8 cellular contexts compared by ENCODE assay signal in the genomic region with DNA sequence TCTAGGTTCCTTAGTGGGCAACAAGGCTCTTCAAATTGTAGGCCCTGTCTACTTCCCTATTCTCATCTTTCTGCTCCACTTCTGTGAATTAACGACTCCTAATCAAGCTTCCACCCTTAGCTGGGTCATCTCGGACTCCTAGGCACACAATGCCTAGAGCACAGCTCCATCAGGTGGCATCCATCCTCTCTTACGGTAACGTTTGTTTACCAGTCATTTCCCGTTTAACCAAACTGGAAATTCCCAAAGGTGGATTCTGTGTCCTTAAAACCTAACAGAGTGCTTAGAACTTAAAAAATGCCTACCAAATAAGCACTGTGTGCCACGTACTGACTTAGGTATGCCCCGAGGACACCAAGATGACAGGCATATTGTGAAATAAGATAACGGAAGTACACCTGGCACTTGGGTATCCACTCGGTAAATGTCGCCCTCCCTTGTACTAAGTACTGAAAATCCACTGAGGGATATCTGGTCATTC. TPM values are rescaled to one million over a fixed set of nuclear protein-coding genes. Genes with fewer than 3 reads are reported as not detected.
DNase-seq lines count a peak whose midpoint lies in the region; ATAC-seq, FAIRE-seq and TF ChIP-seq lines count a peak whose summit lies in the region.

No MANE protein-coding gene starts in this region.

- CTCF ChIA-PET in A549 (lab: Yijun Ruan, JAX) = interaction anchor here (0.9 to 2.7 kb wide), 8 partner anchors 16 to 330 kb away, joined by 3 to 10 read pairs (median 4); no protein-coding TSS in a partner anchor
- CTCF ChIA-PET in Panc1 (lab: Charles Lee) = no interaction called here

- BruUV-seq in Panc1 (replicated peaks; lab: Mats Ljungman, UMichigan) = no TSS peak

- TF ChIP-seq RAD21 in A549 (conservative IDR thresholded peaks at IDR 0.05 in 1 of 2, IDR thresholded peaks at IDR 0.05 in 1 of 2) = no peak

- TF ChIP-seq CTCF in A549 (IDR thresholded peaks at IDR 0.05) (no peak), Panc1 (IDR thresholded peaks at IDR 0.05) (no peak), dorsolateral prefrontal cortex (IDR thresholded peaks at IDR 0.05 in 54 of 56, conservative IDR thresholded peaks at IDR 0.05 in 2 of 56; ENCODE audit: low read depth in 1 of 56, partially characterized antibody in 56 of 56) (no peak)

- H3K4me3 ChIP-seq in A549 (peak overlapping the region; percentile 67), Panc1 (ENCODE audit: low read depth in 2 of 2, low read length in 2 of 2) (peak overlapping the region; percentile 76 to 94), dorsolateral prefrontal cortex (peak overlapping the region; percentile 48 to 90 (median 83))

- peak overlapping the region; percentile 93 for H3K4me3 Mint-ChIP-seq in natural killer cell treated with Interleukin-12 subunit alpha and Interleukin-12 subunit beta and Interleukin-15 and Interleukin-18, amount 100 ng/mL, for 72 hours

- intact Hi-C loops in Panc1 (cut with micrococcal nuclease; ENCODE audit: unreplicated experiment) (no loop called here), dorsolateral prefrontal cortex (cut with DNase I) (loop anchor here (5.0 to 10.0 kb wide), 2 partner anchors 331 to 342 kb away; a partner anchor contains a TSS)

- no peaks in the 10 kb centered on the region for H3K9me3 Mint-ChIP-seq in natural killer cell treated with Interleukin-12 subunit alpha and Interleukin-12 subunit beta and Interleukin-15 and Interleukin-18, amount 100 ng/mL, for 72 hours

- H3K36me3 ChIP-seq in Panc1 (ENCODE audit: control insufficient read depth, insufficient read depth, low read length) = no peaks in the 10 kb centered on the region

- H3K4me2 ChIP-seq in A549 = peak overlapping the region; percentile 95

- WGBS in A549 (ENCODE audit: missing lambda C conversion rate) = 9% methylated on average over 10 of the region's 10 CpGs

- in situ Hi-C loops in Panc1 (cut with HindIII; ENCODE audit: low pct_unique_long_range_greater_than_20kb, low sequenced_read_pairs) = no loop called here

- POLR2A ChIA-PET in A549 (lab: Yijun Ruan, JAX) = no interaction called here
- POLR2A ChIA-PET in Panc1 (lab: Charles Lee) = no interaction called here

- peaks cover 6% of the 10 kb centered on the region for H3K36me3 Mint-ChIP-seq in natural killer cell treated with Interleukin-12 subunit alpha and Interleukin-12 subunit beta and Interleukin-15 and Interleukin-18, amount 100 ng/mL, for 72 hours

- TF ChIP-seq EP300 in A549 (IDR thresholded peaks at IDR 0.05) = no peak

- H3K4me1 Mint-ChIP-seq in natural killer cell treated with Interleukin-12 subunit alpha and Interleukin-12 subunit beta and Interleukin-15 and Interleukin-18, amount 100 ng/mL, for 72 hours (ENCODE audit: low read depth in 2 of 2) = peaks cover 37 to 45% of the 10 kb centered on the region in 2 donors

- H3K9me3 ChIP-seq in A549 (no peaks in the 10 kb centered on the region), Panc1 (ENCODE audit: control insufficient read depth, insufficient read depth, low read depth, low read length) (no peaks in the 10 kb centered on the region)

- H3K27me3 Mint-ChIP-seq in natural killer cell treated with Interleukin-12 subunit alpha and Interleukin-12 subunit beta and Interleukin-15 and Interleukin-18, amount 100 ng/mL, for 72 hours = no peaks in the 10 kb centered on the region

- no peak for FAIRE-seq in A549 (lab: Jason Lieb, UNC)
- peak; percentile 83 for FAIRE-seq in GM12891 (lab: Jason Lieb, UNC)

- H3K27ac ChIP-seq in A549 (peak overlapping the region; percentile 74 to 95; a peak in 4 of 6 replicates), Panc1 (ENCODE audit: low read length) (peak overlapping the region; percentile 84), dorsolateral prefrontal cortex (peak overlapping the region in 31 of 59 donors; percentile 6 to 92 (median 87))

- DNase-seq in A549 (ENCODE audit: low read depth in 1 of 2, low spot score in 1 of 2) = peak; percentile 17 to 28
- DNase-seq in GM12891 (ENCODE audit: insufficient read length, low spot score) = no peak
- DNase-seq in Panc1 (ENCODE audit: low read depth, low spot score) = no peak
- DNase-seq in dorsolateral prefrontal cortex = no peak
- no peak for DNase-seq in natural killer cell treated with Interleukin-12 subunit alpha and Interleukin-12 subunit beta and Interleukin-15 and Interleukin-18, amount 100 ng/mL, for 72 hours (ENCODE audit: low spot score)
- DNase-seq in GM19240 (ENCODE audit: insufficient read length, low spot score) = no peak

- H3K27me3 ChIP-seq in Panc1 (ENCODE audit: control insufficient read depth, insufficient read depth, low read length) (no peaks in the 10 kb centered on the region), dorsolateral prefrontal cortex (no peaks in the 10 kb centered on the region)

- no peak for ATAC-seq in A549
- ATAC-seq in Panc1 = no peak
- no peak for ATAC-seq in natural killer cell treated with Interleukin-12 subunit alpha and Interleukin-12 subunit beta and Interleukin-15 and Interleukin-18, amount 100 ng/mL, for 72 hours
- no peak for ATAC-seq in GM18511 (IDR thresholded peaks at IDR 0.05; ENCODE audit: unreplicated experiment)
- ATAC-seq in GM18870 (IDR thresholded peaks at IDR 0.05; ENCODE audit: unreplicated experiment) = no peak

- TF ChIP-seq POLR2A in A549 (IDR thresholded peaks at IDR 0.05; ENCODE audit: low read length) (no peak), GM12891 (IDR thresholded peaks at IDR 0.05; ENCODE audit: low read depth, low read length) (no peak)

- peak overlapping the region; percentile 76 to 94 for H3K27ac Mint-ChIP-seq in natural killer cell treated with Interleukin-12 subunit alpha and Interleukin-12 subunit beta and Interleukin-15 and Interleukin-18, amount 100 ng/mL, for 72 hours

- H3K4me1 ChIP-seq in A549 (peaks cover 31% of the 10 kb centered on the region), Panc1 (ENCODE audit: control insufficient read depth, insufficient read depth, low read length) (peaks cover 25% of the 10 kb centered on the region)

TF ChIP-seq in A549, 52 proteins besides CTCF, POLR2A, EP300 and RAD21:
- TF ChIP-seq CEBPB (IDR thresholded peaks at IDR 0.05) (peak in 1 of 2 experiments; percentile 71; a peak in 1 of 4 replicates), GATA3 (IDR thresholded peaks at IDR 0.05; ENCODE audit: borderline replicate concordance) (no peak)

TF ChIP-seq in GM12891, 5 proteins besides CTCF, POLR2A, EP300 and RAD21:
- no peak for TF ChIP-seq PAX5 (IDR thresholded peaks at IDR 0.05; ENCODE audit: insufficient read depth, low read length, severe bottlenecking)
- no peak for TF ChIP-seq POLR2AphosphoS5 (IDR thresholded peaks at IDR 0.05; ENCODE audit: low read depth, low read length)
- TF ChIP-seq TAF1 (IDR thresholded peaks at IDR 0.05; ENCODE audit: low read depth, low read length) = no peak
- no peak for TF ChIP-seq SPI1 (IDR thresholded peaks at IDR 0.05; ENCODE audit: low read depth, low read length)
- TF ChIP-seq POU2F2 (IDR thresholded peaks at IDR 0.05; ENCODE audit: low read depth, low read length) = no peak
TF ChIP-seq in GM12891: peak in this region for 0.

RNA-seq across cellular contexts. Expression of a gene that starts 1.5 kb away (rescaled TPM):
- polyA plus RNA-seq in A549 (2011; rRNA removed) = 134 and 144 TPM in 2 replicates
- 211 and 219 TPM in 2 replicates for polyA plus RNA-seq in A549 (2012; cell fraction: cytosol; rRNA removed)
- 267 and 286 TPM in 2 replicates for polyA plus RNA-seq in A549 (2012; cell fraction: nucleus; rRNA removed)
- polyA plus RNA-seq in A549 (2017; fragmentation: RNase III; extraction: RNeasy Plus Mini Kit Qiagen cat#74134 plus additional on column Dnase treatment) = 117 to 125 TPM (median 118 TPM) in 3 replicates
- 111 and 131 TPM in 2 replicates for polyA minus RNA-seq in A549 (2011; rRNA and poly(A)+ RNA removed)
- polyA plus RNA-seq in GM12891 (2012; ENCODE audit: low read depth, missing spikeins) = 145 TPM
- total RNA-seq in Panc1 (2021; ENCODE audit: unreplicated experiment) = 127 TPM
- polyA plus RNA-seq in Panc1 (2012; ENCODE audit: insufficient read length) = 126 TPM
- total RNA-seq in dorsolateral prefrontal cortex = 100 to 1,000 TPM in 78 of 120 experiments, 10 to 100 TPM in 42; 74.8 to 140 (median 105) TPM
- total RNA-seq in natural killer cell treated with Interleukin-12 subunit alpha and Interleukin-12 subunit beta and Interleukin-15 and Interleukin-18, amount 100 ng/mL, for 72 hours = 100 to 1,000 TPM; 138 to 246 TPM

Comparison
In these comparisons a context has a peak if more than half of its experiments do, and no peak if none do; other contexts are left out.
1. DNase-seq: peak in A549 (2 of 2); none in GM12891 (single experiment), Panc1 (single experiment), dorsolateral prefrontal cortex (0 of 10), natural killer cell treated with Interleukin-12 subunit alpha and Interleukin-12 subunit beta and Interleukin-15 and Interleukin-18, amount 100 ng/mL, for 72 hours (single experiment) and GM19240 (single experiment).
2. Peak in every context shown above with its lines, with median percentiles within 50 percentile points of each other: H3K27ac ChIP-seq and H3K4me3 ChIP-seq.